Comparison of ENCODE assay signal across 1 cellular context in the genomic region with DNA sequence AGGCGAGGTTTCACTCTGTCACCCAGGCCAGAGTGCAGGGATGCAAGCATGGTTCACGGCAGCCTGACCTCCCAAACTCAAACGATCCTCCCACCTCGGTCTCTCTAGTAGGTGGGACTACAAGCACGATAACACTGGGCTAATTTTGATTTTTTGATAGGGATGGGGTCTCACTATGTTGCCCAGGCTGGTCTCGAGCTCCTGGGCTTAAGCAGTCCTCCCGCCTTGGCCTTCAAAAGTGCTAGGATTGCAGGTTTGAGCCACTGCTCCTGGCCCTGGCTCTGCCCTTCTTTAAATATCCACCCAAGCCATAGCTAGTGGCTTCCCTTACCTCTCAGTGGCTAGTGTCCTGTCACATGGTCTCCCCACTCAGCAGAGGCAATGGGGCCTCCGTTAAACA.
TF ChIP-seq lines count a peak whose summit lies in the region.

No MANE protein-coding gene starts in this region.

TF ChIP-seq in GM23338, 12 proteins besides CTCF, POLR2A, EP300 and RAD21 (continued from another document):
- no peak for TF ChIP-seq ZNF462 (CRISPR knock-in tag; IDR thresholded peaks at IDR 0.05)
- no peak for TF ChIP-seq NANOG (IDR thresholded peaks at IDR 0.05; ENCODE audit: borderline replicate concordance)
- no peak for TF ChIP-seq POLR2AphosphoS5 (IDR thresholded peaks at IDR 0.05; ENCODE audit: low read depth)
- no peak for TF ChIP-seq EZH2phosphoT487 (IDR thresholded peaks at IDR 0.05; ENCODE audit: unreplicated experiment)
- no peak for TF ChIP-seq ETS1 (IDR thresholded peaks at IDR 0.05)
